In genomic region chr4:10099521-10100325, GRCh38 we compare ENCODE assay signal across 9 cellular contexts. TPM values are rescaled to one million over a fixed set of nuclear protein-coding genes. Genes with fewer than 3 reads are reported as not detected.
DNase-seq lines count a peak whose midpoint lies in the region; ATAC-seq lines count a peak whose summit lies in the region.
"Had no signal": no experiment of that assay in that cellular context is flagged by ENCODE, and none has a peak within 500 bp of the region (broad histone marks: within the 10 kb centered on the region; RNA-seq: fewer than 3 reads in every experiment).

No MANE protein-coding gene starts in this region.

- peaks cover 99% of the 10 kb centered on the region for H3K4me1 Mint-ChIP-seq in activated CD4-positive, alpha-beta T cell treated with anti-CD3 and anti-CD28 coated beads, Interleukin-2, amount 10 ng/mL, durations not matched to agents 7 days and 5 days
- peaks cover 87 to 92% of the 10 kb centered on the region in 2 donors for H3K4me1 Mint-ChIP-seq in effector memory CD8-positive, alpha-beta T cell (ENCODE audit: low read depth in 2 of 2)

- no peak overlapping the region for H2AFZ ChIP-seq in GM23248

- H3K36me3 Mint-ChIP-seq in activated CD4-positive, alpha-beta T cell treated with anti-CD3 and anti-CD28 coated beads, Interleukin-2, amount 10 ng/mL, durations not matched to agents 7 days and 5 days (ENCODE audit: low read depth), result peaks cover 84% of the 10 kb centered on the region
- peaks cover 81% of the 10 kb centered on the region for H3K36me3 Mint-ChIP-seq in effector memory CD8-positive, alpha-beta T cell (ENCODE audit: insufficient read depth)

- H3K4me3 Mint-ChIP-seq in activated CD4-positive, alpha-beta T cell treated with anti-CD3 and anti-CD28 coated beads, Interleukin-2, amount 10 ng/mL, durations not matched to agents 7 days and 5 days, result peak overlapping the region; percentile 5
- peak overlapping the region; percentile 59 to 72 for H3K4me3 Mint-ChIP-seq in effector memory CD8-positive, alpha-beta T cell

- DNase-seq in GM23248 (no peak), cortex of kidney (lab: John Stamatoyannopoulos, UW) (no peak), COR-L47 (lab: John Stamatoyannopoulos, UW) (no peak), C1 segment of cervical spinal cord (lab: John Stamatoyannopoulos, UW) (no peak)
- peak; percentile 38 for DNase-seq in activated CD4-positive, alpha-beta T cell treated with anti-CD3 and anti-CD28 coated beads, Interleukin-2, amount 10 ng/mL, durations not matched to agents 7 days and 5 days
- DNase-seq in effector memory CD8-positive, alpha-beta T cell, result peak in 1 of 3 experiments; percentile 40
- DNase-seq in stimulated activated CD4-positive, alpha-beta T cell treated with anti-CD3 and anti-CD28 coated beads, Interleukin-4, amount 100 ng/mL, for 24 hours, result peak; percentile 58
- DNase-seq: NCI-H446 had no signal

- H3K79me2 ChIP-seq in GM23248 (ENCODE audit: insufficient read depth), result peaks cover 89% of the 10 kb centered on the region

- peaks cover 81% of the 10 kb centered on the region for H3K4me1 ChIP-seq in GM23248 (ENCODE audit: insufficient read depth)

- H3K9me3 Mint-ChIP-seq in activated CD4-positive, alpha-beta T cell treated with anti-CD3 and anti-CD28 coated beads, Interleukin-2, amount 10 ng/mL, durations not matched to agents 7 days and 5 days, result no peaks in the 10 kb centered on the region
- no peaks in the 10 kb centered on the region for H3K9me3 Mint-ChIP-seq in effector memory CD8-positive, alpha-beta T cell

- peak; percentile 16 for ATAC-seq in effector memory CD8-positive, alpha-beta T cell (replicated peaks)
- no peak for ATAC-seq in HG02870 (IDR thresholded peaks at IDR 0.05; ENCODE audit: unreplicated experiment)

- no peak overlapping the region for H3K4me3 ChIP-seq in GM23248

- 0 out of 2 replicates have a peak overlapping the region, but pooled peaks have one; percentile 22 for H3K27ac ChIP-seq in GM23248

- no peak overlapping the region for H3K4me2 ChIP-seq in GM23248 (ENCODE audit: unreplicated experiment)

- peak overlapping the region; percentile 93 for H3K27ac Mint-ChIP-seq in activated CD4-positive, alpha-beta T cell treated with anti-CD3 and anti-CD28 coated beads, Interleukin-2, amount 10 ng/mL, durations not matched to agents 7 days and 5 days
- H3K27ac Mint-ChIP-seq in effector memory CD8-positive, alpha-beta T cell, result peak overlapping the region; percentile 93 to 96

- 89 to 90% methylated on average over 25 of the region's 25 CpGs for WGBS in GM23248 (ENCODE audit: low coverage in 1 of 2, low lambda C conversion rate in 2 of 2, missing lambda C conversion rate in 2 of 2), 2 experiments

- CTCF ChIA-PET in activated CD4-positive, alpha-beta T cell treated with anti-CD3 and anti-CD28 coated beads, Interleukin-2, amount 10 ng/mL, durations not matched to agents 7 days and 5 days (lab: Charles Lee), result interaction anchor here (0.9 to 1.5 kb wide), 4 partner anchors 14 to 20 kb away, joined by 3 to 4 read pairs (median 3); no protein-coding TSS in a partner anchor

- H4K20me1 ChIP-seq in GM23248 (ENCODE audit: insufficient read depth), result no peaks in the 10 kb centered on the region

- no peaks in the 10 kb centered on the region for H3K9me2 ChIP-seq in GM23248 (ENCODE audit: insufficient read depth)

- H3K9me3 ChIP-seq in GM23248 (ENCODE audit: low read depth), result no peaks in the 10 kb centered on the region

- H3K27me3 ChIP-seq in GM23248 (replicated peaks; ENCODE audit: insufficient read depth), result no peaks in the 10 kb centered on the region

- H3K36me3 ChIP-seq in GM23248 (ENCODE audit: low read depth), result peaks cover 39% of the 10 kb centered on the region; the same call in 1 of the 2 replicates

- in situ Hi-C loops in GM23248 (cut with MboI), result no loop called here

- H3K27me3 Mint-ChIP-seq in activated CD4-positive, alpha-beta T cell treated with anti-CD3 and anti-CD28 coated beads, Interleukin-2, amount 10 ng/mL, durations not matched to agents 7 days and 5 days, result no peaks in the 10 kb centered on the region
- no peaks in the 10 kb centered on the region for H3K27me3 Mint-ChIP-seq in effector memory CD8-positive, alpha-beta T cell

- H3K9ac ChIP-seq in GM23248, result no peak overlapping the region

- POLR2A ChIA-PET in activated CD4-positive, alpha-beta T cell treated with anti-CD3 and anti-CD28 coated beads, Interleukin-2, amount 10 ng/mL, durations not matched to agents 7 days and 5 days (lab: Charles Lee), result interaction anchor here (1.0 kb wide), 1 partner anchor 14 kb away, joined by 3 read pairs; no protein-coding TSS in a partner anchor

- peaks cover 66% of the 10 kb centered on the region for H3F3A ChIP-seq in GM23248 (ENCODE audit: insufficient read depth)

RNA-seq across cellular contexts. Expression of gene WDR1, which starts 16.9 kb away (rescaled TPM):
- 471 and 487 TPM in 2 replicates for total RNA-seq in GM23248 (2014; rRNA removed; shearing (Covaris generic))
- polyA plus RNA-seq in GM23248 (2016; fragmentation: Nextera tagmentation; extraction: Ambion mirVana), result 413 and 419 TPM in 2 replicates
- 100 to 1,000 TPM; 452 to 454 TPM for total RNA-seq in activated CD4-positive, alpha-beta T cell treated with anti-CD3 and anti-CD28 coated beads, Interleukin-2, amount 10 ng/mL, durations not matched to agents 7 days and 5 days

Comparison
In these comparisons a context has a peak if more than half of its experiments do, and no peak if none do; other contexts are left out.
1. DNase-seq: peak in activated CD4-positive, alpha-beta T cell treated with anti-CD3 and anti-CD28 coated beads, Interleukin-2, amount 10 ng/mL, durations not matched to agents 7 days and 5 days (single experiment) and stimulated activated CD4-positive, alpha-beta T cell treated with anti-CD3 and anti-CD28 coated beads, Interleukin-4, amount 100 ng/mL, for 24 hours (single experiment); none in GM23248 (single experiment), cortex of kidney (single experiment), COR-L47 (single experiment) and C1 segment of cervical spinal cord (0 of 14).